Comparison of ENCODE assay signal across 19 cellular contexts in the genomic region with DNA sequence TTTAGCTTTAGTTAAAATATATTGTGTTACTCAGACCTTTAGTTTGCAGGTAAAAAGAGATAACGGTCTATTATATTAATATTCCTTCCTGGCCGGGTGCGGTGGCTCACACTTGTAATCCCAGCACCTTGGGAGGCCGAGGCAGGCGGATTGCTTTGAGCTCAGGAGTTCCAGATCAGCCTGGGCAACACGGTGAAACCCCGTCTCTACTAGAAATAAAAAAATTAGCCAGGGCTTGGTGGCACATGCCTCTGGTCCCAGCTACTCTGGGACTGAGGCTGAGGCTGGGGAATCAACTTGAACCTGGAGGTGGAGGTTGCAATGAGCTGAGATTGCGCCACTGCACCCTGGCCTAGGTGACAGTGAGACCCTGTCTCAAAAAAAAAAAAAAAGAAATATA. TPM values are rescaled to one million over a fixed set of nuclear protein-coding genes. Genes with fewer than 3 reads are reported as not detected.
DNase-seq lines count a peak whose midpoint lies in the region; ATAC-seq and TF ChIP-seq lines count a peak whose summit lies in the region.
"Had no signal": no experiment of that assay in that cellular context is flagged by ENCODE, and none has a peak within 500 bp of the region (broad histone marks: within the 10 kb centered on the region; RNA-seq: fewer than 3 reads in every experiment).

No MANE protein-coding gene starts in this region.

- H3K4me3 Mint-ChIP-seq in activated T-cell treated with anti-CD3 and anti-CD28 coated beads, Interleukin-2, amount 50 U/mL, for 24 hours, result peak overlapping the region; percentile 23
- H3K4me3 Mint-ChIP-seq in activated T-cell treated with anti-CD3 and anti-CD28 coated beads, Interleukin-2, amount 50 U/mL, for 72 hours, result no peak overlapping the region

- no peak overlapping the region for H3K27ac ChIP-seq in SK-N-MC
- H3K27ac ChIP-seq in hepatocyte, result no peak overlapping the region
- no peak overlapping the region for H3K27ac ChIP-seq in tibial artery
- H3K27ac ChIP-seq in thyroid gland, result no peak overlapping the region
- no peak overlapping the region for H3K27ac ChIP-seq in colonic mucosa

- H3K4me3 ChIP-seq in SK-N-MC (peak overlapping the region; percentile 88), hepatocyte (no peak overlapping the region), tibial artery (peak overlapping the region; percentile 74 to 80), thyroid gland (replicated peaks in 1 of 3) (no peak overlapping the region), colonic mucosa (no peak overlapping the region)

- H4K20me1 ChIP-seq in hepatocyte (ENCODE audit: insufficient read depth, poor library complexity, severe bottlenecking), result peaks cover 18% of the 10 kb centered on the region

- no peaks in the 10 kb centered on the region for H3K9me3 Mint-ChIP-seq in activated T-cell treated with anti-CD3 and anti-CD28 coated beads, Interleukin-2, amount 50 U/mL, for 24 hours
- H3K9me3 Mint-ChIP-seq in activated T-cell treated with anti-CD3 and anti-CD28 coated beads, Interleukin-2, amount 50 U/mL, for 72 hours, result no peaks in the 10 kb centered on the region
- H3K9me3 Mint-ChIP-seq: endodermal cell had no signal

- H3K36me3 ChIP-seq in SK-N-MC (ENCODE audit: insufficient read depth, low read length) (peaks cover 53% of the 10 kb centered on the region), hepatocyte (replicated peaks; ENCODE audit: insufficient read depth, low read depth) (no peaks in the 10 kb centered on the region), tibial artery (peaks cover 29 to 43% (median 39%) of the 10 kb centered on the region in 3 donors), thyroid gland (peaks cover 16 to 18% of the 10 kb centered on the region in 2 donors), colonic mucosa (no peaks in the 10 kb centered on the region)

- TF ChIP-seq CTCF in hepatocyte (IDR thresholded peaks at IDR 0.05; ENCODE audit: poor library complexity) (no peak), tibial artery (IDR thresholded peaks at IDR 0.05) (no peak), thyroid gland (IDR thresholded peaks at IDR 0.05) (no peak), colonic mucosa (IDR thresholded peaks at IDR 0.05) (no peak)

- H3K9me3 ChIP-seq in SK-N-MC (ENCODE audit: low read depth, low read length), result no peaks in the 10 kb centered on the region
- no peaks in the 10 kb centered on the region for H3K9me3 ChIP-seq in hepatocyte (ENCODE audit: low read depth)
- no peaks in the 10 kb centered on the region for H3K9me3 ChIP-seq in tibial artery
- no peaks in the 10 kb centered on the region for H3K9me3 ChIP-seq in thyroid gland
- H3K9me3 ChIP-seq in colonic mucosa, result no peaks in the 10 kb centered on the region
- H3K9me3 ChIP-seq: right atrium auricular region had no signal

- no peaks in the 10 kb centered on the region for H3K9me2 ChIP-seq in hepatocyte (replicated peaks; ENCODE audit: insufficient read depth)

- H3K27me3 ChIP-seq in hepatocyte (no peaks in the 10 kb centered on the region), tibial artery (no peaks in the 10 kb centered on the region), thyroid gland (no peaks in the 10 kb centered on the region), colonic mucosa (no peaks in the 10 kb centered on the region)
- H3K27me3 ChIP-seq: right atrium auricular region had no signal

- DNase-seq in activated T-cell treated with anti-CD3 and anti-CD28 coated beads, Interleukin-2, amount 50 U/mL, for 24 hours, result no peak
- DNase-seq in activated T-cell treated with anti-CD3 and anti-CD28 coated beads, Interleukin-2, amount 50 U/mL, for 72 hours, result no peak
- DNase-seq in SK-N-MC (ENCODE audit: low read depth, low spot score) (no peak), hepatocyte (ENCODE audit: low spot score) (no peak), tibial artery (no peak), kidney tubule cell (ENCODE audit: low spot score) (no peak), thyroid gland (no peak), colonic mucosa (no peak)
- DNase-seq: 8988T; activated CD4-positive, alpha-beta T cell treated with anti-CD3 and anti-CD28 coated beads, Interleukin-2, amount 50 U/mL, for 1 hour; activated gamma-delta T cell; endodermal cell; GOT3; left cardiac atrium; NCI-H2029 treated with DMSO at 0.1 percent for 48 hours; SHP77; stimulated activated CD4-positive, alpha-beta T cell treated with anti-CD3 and anti-CD28 coated beads, Interleukin-4, amount 100 ng/mL, for 24 hours; T1000 had no signal

- H3K4me1 Mint-ChIP-seq in activated T-cell treated with anti-CD3 and anti-CD28 coated beads, Interleukin-2, amount 50 U/mL, for 24 hours (ENCODE audit: low read depth), result peaks cover 42% of the 10 kb centered on the region
- peaks cover 62% of the 10 kb centered on the region for H3K4me1 Mint-ChIP-seq in activated T-cell treated with anti-CD3 and anti-CD28 coated beads, Interleukin-2, amount 50 U/mL, for 72 hours (ENCODE audit: low read depth)

- no peak for TF ChIP-seq POLR2A in thyroid gland (IDR thresholded peaks at IDR 0.05)

- peaks cover 82% of the 10 kb centered on the region for H3K36me3 Mint-ChIP-seq in activated T-cell treated with anti-CD3 and anti-CD28 coated beads, Interleukin-2, amount 50 U/mL, for 24 hours (ENCODE audit: low read depth)
- peaks cover 12 to 52% of the 10 kb centered on the region in 2 donors for H3K36me3 Mint-ChIP-seq in activated T-cell treated with anti-CD3 and anti-CD28 coated beads, Interleukin-2, amount 50 U/mL, for 72 hours (ENCODE audit: insufficient read depth in 2 of 2)

- intact Hi-C loops in tibial artery (cut with DNase I; ENCODE audit: low total_unique reads) (no loop called here), thyroid gland (cut with DNase I) (no loop called here), colonic mucosa (cut with DNase I) (no loop called here)

- H3K9ac ChIP-seq in SK-N-MC (ENCODE audit: insufficient read length), result peak overlapping the region; percentile 88
- H3K9ac ChIP-seq in colonic mucosa (ENCODE audit: low read depth in 2 of 2, low read length in 2 of 2), result no peak overlapping the region

- peak overlapping the region; percentile 86 for H3K4me2 ChIP-seq in hepatocyte

- no peak for ATAC-seq in activated T-cell treated with anti-CD3 and anti-CD28 coated beads, Interleukin-2, amount 50 U/mL, for 72 hours (replicated peaks in 1 of 2)
- ATAC-seq: left cardiac atrium had no signal

- WGBS in hepatocyte (ENCODE audit: low lambda C conversion rate, missing lambda C conversion rate), result 92% methylated on average over 8 of the region's 8 CpGs
- 86 to 92% methylated on average over 8 of the region's 8 CpGs for WGBS in thyroid gland, 2 donors

- H3K4me1 ChIP-seq in hepatocyte (ENCODE audit: insufficient read depth) (peaks cover 17% of the 10 kb centered on the region), tibial artery (peaks cover 0 to 68% (median 45%) of the 10 kb centered on the region in 4 donors), thyroid gland (peaks cover 16 to 24% of the 10 kb centered on the region in 2 donors), colonic mucosa (peaks cover 7% of the 10 kb centered on the region)

- H3K27ac Mint-ChIP-seq in activated T-cell treated with anti-CD3 and anti-CD28 coated beads, Interleukin-2, amount 50 U/mL, for 24 hours, result no peak overlapping the region
- no peak overlapping the region for H3K27ac Mint-ChIP-seq in activated T-cell treated with anti-CD3 and anti-CD28 coated beads, Interleukin-2, amount 50 U/mL, for 72 hours
- H3K27ac Mint-ChIP-seq: endodermal cell had no signal

- no peaks in the 10 kb centered on the region for H3K27me3 Mint-ChIP-seq in activated T-cell treated with anti-CD3 and anti-CD28 coated beads, Interleukin-2, amount 50 U/mL, for 24 hours
- H3K27me3 Mint-ChIP-seq in activated T-cell treated with anti-CD3 and anti-CD28 coated beads, Interleukin-2, amount 50 U/mL, for 72 hours (ENCODE audit: low read depth), result no peaks in the 10 kb centered on the region

- H3K79me2 ChIP-seq in hepatocyte, result peaks cover 68% of the 10 kb centered on the region

- H2AFZ ChIP-seq in hepatocyte, result no peak overlapping the region

RNA-seq across cellular contexts. Expression of a gene that starts 13.2 kb away (rescaled TPM):
- 1 to 10 TPM; 4.9 to 5.0 TPM for total RNA-seq in activated T-cell treated with anti-CD3 and anti-CD28 coated beads, Interleukin-2, amount 50 U/mL, for 72 hours
- total RNA-seq in hepatocyte (8.0 and 10.1 TPM in 2 replicates), thyroid gland (10 to 100 TPM in 2 of 4 donors, 1 to 10 TPM in 2; 8.0 to 22.2 (median 9.8) TPM), colonic mucosa (1 to 10 TPM in 1 of 2 donors, under 1 TPM in 1; 0.98 to 2.5 TPM)
- 1.7 and 3.8 TPM in 2 replicates for polyA plus RNA-seq in hepatocyte

Comparison
In these comparisons a context has a peak if more than half of its experiments do, and no peak if none do; other contexts are left out.
1. H3K4me3 ChIP-seq: peak in SK-N-MC (single experiment) and tibial artery (2 of 2); none in hepatocyte (single experiment), thyroid gland (0 of 3) and colonic mucosa (single experiment).